Comparison of ENCODE assay signal across 1 cellular context in genomic region chr10:71220689-71221540, GRCh38.
TF ChIP-seq lines count a peak whose summit lies in the region.

No MANE protein-coding gene starts in this region.

TF ChIP-seq in IMR-90, 13 proteins besides CTCF, POLR2A, EP300 and RAD21 (continued from another document):
- TF ChIP-seq USF2 (IDR thresholded peaks at IDR 0.05; ENCODE audit: low read depth, low read length), result no peak
- no peak for TF ChIP-seq RFX5 (IDR thresholded peaks at IDR 0.05; ENCODE audit: low read depth, low read length)
- TF ChIP-seq CHD1 (IDR thresholded peaks at IDR 0.05; ENCODE audit: low read depth, low read length), result no peak
- TF ChIP-seq ELK1 (IDR thresholded peaks at IDR 0.05; ENCODE audit: borderline replicate concordance, low read depth, low read length), result no peak
